2 cellular contexts compared by ENCODE assay signal in genomic region chr19:366205-366783, GRCh38.
A peak's percentile ranks its signal among the peaks of the same experiment; 100 is the strongest.
TF ChIP-seq lines count a peak whose summit lies in the region.

No MANE protein-coding gene starts in this region.

TF ChIP-seq in HepG2, 621 proteins besides CTCF, POLR2A, EP300 and RAD21:
- TF ChIP-seq CEBPB (IDR thresholded peaks at IDR 0.05; ENCODE audit: borderline replicate concordance, low read depth, low read length) (peak; percentile 59; the same call in 1 of the 2 replicates), TBX2 (CRISPR knock-in tag; IDR thresholded peaks at IDR 0.05; ENCODE audit: borderline replicate concordance) (no peak)

TF ChIP-seq in H1, 55 proteins besides CTCF, POLR2A, EP300 and RAD21:
- TF ChIP-seq CHD1 (IDR thresholded peaks at IDR 0.05; ENCODE audit: low read depth, low read length) (no peak), RXRA (IDR thresholded peaks at IDR 0.05; ENCODE audit: insufficient read depth, low read depth, low read length) (no peak), SIN3A (conservative IDR thresholded peaks at IDR 0.05 in 1 of 2, IDR thresholded peaks at IDR 0.05 in 1 of 2; ENCODE audit: low read depth in 1 of 2, low read length in 2 of 2) (no peak), BACH1 (IDR thresholded peaks at IDR 0.05; ENCODE audit: low read length) (no peak), EGR1 (IDR thresholded peaks at IDR 0.05; ENCODE audit: borderline replicate concordance, low read depth, low read length) (no peak), JUND (IDR thresholded peaks at IDR 0.05; ENCODE audit: low read length) (no peak), JUN (IDR thresholded peaks at IDR 0.05; ENCODE audit: low read depth, low read length) (no peak), CEBPB (IDR thresholded peaks at IDR 0.05; ENCODE audit: low read depth, low read length) (no peak), TEAD4 (IDR thresholded peaks at IDR 0.05; ENCODE audit: low read depth, low read length) (no peak), HDAC2 (IDR thresholded peaks at IDR 0.05; ENCODE audit: borderline replicate concordance in 1 of 2, low read depth in 2 of 2, low read length in 2 of 2) (no peak), POU5F1 (IDR thresholded peaks at IDR 0.05; ENCODE audit: low read depth, low read length) (no peak), GABPA (IDR thresholded peaks at IDR 0.05; ENCODE audit: borderline replicate concordance, insufficient read depth, low read length) (no peak), SUZ12 (IDR thresholded peaks at IDR 0.05; ENCODE audit: low read length) (no peak), SP1 (IDR thresholded peaks at IDR 0.05; ENCODE audit: low read depth, low read length) (no peak), ATF3 (IDR thresholded peaks at IDR 0.05; ENCODE audit: insufficient read depth, low read depth, low read length) (no peak)
